ENCODE assay signal across 8 cellular contexts in genomic region chr2:50491541-50492114, GRCh38.
DNase-seq lines count a peak whose midpoint lies in the region; ATAC-seq lines count a peak whose summit lies in the region.

No MANE protein-coding gene starts in this region.

- H3K4me1 ChIP-seq in aorta (ENCODE audit: control insufficient read depth in 1 of 2, insufficient read depth in 2 of 2, low read length in 2 of 2), result peaks cover 0 to 3% of the 10 kb centered on the region in 2 donors

- H3K36me3 ChIP-seq in aorta (ENCODE audit: control insufficient read depth in 1 of 2, insufficient read depth in 2 of 2, low read length in 1 of 2), result no peaks in the 10 kb centered on the region

- WGBS in aorta, 2 donors, result 80 to 94% methylated on average over 1 of the region's 1 CpG

- H3K9me3 ChIP-seq in aorta (ENCODE audit: control insufficient read depth, low read length), result no peaks in the 10 kb centered on the region

- no peak overlapping the region for H3K4me3 ChIP-seq in aorta (ENCODE audit: low read length in 2 of 2)

- H3K27ac ChIP-seq in aorta (ENCODE audit: low read depth in 1 of 2, low read length in 2 of 2), result no peak overlapping the region

- peak; percentile 19 to 53 for DNase-seq in NCI-H524 (lab: John Stamatoyannopoulos, UW)
- DNase-seq in NCI-H524 treated with DMSO at 0.1 percent for 48 hours (lab: John Stamatoyannopoulos, UW), result no peak
- peak; percentile 37 for DNase-seq in NCI-H82 treated with DMSO at 0.1 percent for 48 hours (lab: John Stamatoyannopoulos, UW; ENCODE audit: unreplicated experiment)
- DNase-seq in dedifferentiated amniotic fluid mesenchymal stem cell (ENCODE audit: extremely low spot score), result peak; percentile 37
- peak; percentile 48 to 61 for DNase-seq in lung microvascular endothelial cell (ENCODE audit: low read depth in 2 of 2)
- DNase-seq in aorta, result no peak

- intact Hi-C loops in aorta (cut with DNase I), result no loop called here

- no peaks in the 10 kb centered on the region for H3K27me3 ChIP-seq in aorta (ENCODE audit: control insufficient read depth in 1 of 2, insufficient read depth in 2 of 2, low read length in 1 of 2)

- ATAC-seq in GM19397 (IDR thresholded peaks at IDR 0.05; ENCODE audit: unreplicated experiment) (peak; percentile 57), HG03432 (IDR thresholded peaks at IDR 0.05; ENCODE audit: unreplicated experiment) (peak; percentile 66), aorta (ENCODE audit: low FRiP score) (peak; percentile 80)

Comparison
In these comparisons a context has a peak if more than half of its experiments do, and no peak if none do; other contexts are left out.
1. DNase-seq: peak in NCI-H524 (2 of 2), NCI-H82 treated with DMSO at 0.1 percent for 48 hours (single experiment), dedifferentiated amniotic fluid mesenchymal stem cell (single experiment) and lung microvascular endothelial cell (2 of 2); none in NCI-H524 treated with DMSO at 0.1 percent for 48 hours (single experiment) and aorta (0 of 2).
2. Peak in every context shown above with its lines, with median percentiles within 50 percentile points of each other: ATAC-seq.